ENCODE assay signal across 9 cellular contexts in the genomic region with DNA sequence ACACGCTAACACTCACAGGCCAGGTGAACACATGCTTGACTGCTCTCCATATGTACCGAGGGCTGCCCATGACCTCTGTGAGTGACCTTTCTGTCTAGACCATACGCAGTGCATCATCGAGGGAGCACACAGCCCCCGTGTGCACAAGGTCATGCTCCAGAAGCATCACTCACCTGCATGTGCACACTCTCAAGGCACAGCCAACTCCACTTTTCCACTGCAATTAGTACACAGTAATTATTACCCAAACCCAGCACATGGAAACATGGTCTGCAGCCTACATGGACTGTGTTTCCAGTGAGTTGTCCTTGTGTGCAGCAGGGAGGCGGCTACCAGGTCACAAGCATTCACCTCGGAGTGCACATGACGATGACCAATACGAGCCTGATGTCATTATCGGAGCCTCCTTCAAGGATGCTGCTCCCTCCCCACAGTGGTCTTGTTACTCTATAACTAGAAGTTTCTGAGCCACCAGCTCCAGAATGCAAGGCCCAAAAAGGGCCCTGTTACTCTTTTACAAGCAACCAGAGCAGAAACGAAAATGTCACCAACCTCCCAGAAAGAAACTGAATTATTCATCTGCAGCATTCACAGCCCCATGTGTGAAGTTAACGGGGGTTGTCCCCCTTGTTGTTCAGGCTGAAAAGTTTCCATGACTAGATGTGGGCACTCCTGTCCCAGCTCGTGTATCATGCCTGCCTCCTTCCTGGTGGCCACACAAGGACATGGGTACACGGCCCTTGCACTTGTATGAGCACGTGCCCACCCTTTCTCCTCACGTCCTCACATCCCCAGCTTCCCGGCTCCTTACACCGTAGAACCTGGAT. TPM values are rescaled to one million over a fixed set of nuclear protein-coding genes. Genes with fewer than 3 reads are reported as not detected.
DNase-seq lines count a peak whose midpoint lies in the region; ATAC-seq and TF ChIP-seq lines count a peak whose summit lies in the region.
"Had no signal": no experiment of that assay in that cellular context is flagged by ENCODE, and none has a peak within 500 bp of the region (broad histone marks: within the 10 kb centered on the region; RNA-seq: fewer than 3 reads in every experiment).

No MANE protein-coding gene starts in this region.

- peaks cover 48% of the 10 kb centered on the region in 2 donors for H3K4me1 ChIP-seq in duodenal mucosa (ENCODE audit: control insufficient read depth in 1 of 2, insufficient read depth in 2 of 2, low read length in 2 of 2)
- H3K4me1 ChIP-seq in breast epithelium = no peaks in the 10 kb centered on the region
- H3K4me1 ChIP-seq: SJSA1 had no signal

- no peak overlapping the region for H3K9ac ChIP-seq in duodenal mucosa (ENCODE audit: low read depth in 1 of 2, low read length in 2 of 2)

- H3K4me3 ChIP-seq in duodenal mucosa (ENCODE audit: low read depth in 1 of 2, low read length in 2 of 2) (no peak overlapping the region), breast epithelium (no peak overlapping the region)
- H3K4me3 ChIP-seq: SJSA1 had no signal

- no peaks in the 10 kb centered on the region for H3K9me3 ChIP-seq in duodenal mucosa (ENCODE audit: control insufficient read depth in 1 of 2, low read length in 2 of 2)
- H3K9me3 ChIP-seq in breast epithelium = no peaks in the 10 kb centered on the region
- H3K9me3 ChIP-seq: SJSA1 had no signal

- H3K27ac ChIP-seq in duodenal mucosa (ENCODE audit: low read depth, low read length) (peak overlapping the region; percentile 43), breast epithelium (no peak overlapping the region)
- H3K27ac ChIP-seq: SJSA1 had no signal

- peak; percentile 66 for DNase-seq in activated naive CD4-positive, alpha-beta T cell treated with Interleukin-2 at 50 U/mL for 16 hours
- no peak for DNase-seq in activated naive CD4-positive, alpha-beta T cell (lab: John Stamatoyannopoulos, UW)
- DNase-seq in dedifferentiated amniotic fluid mesenchymal stem cell (ENCODE audit: extremely low spot score) (no peak), NCI-H226 (no peak), breast epithelium (ENCODE audit: low spot score in 2 of 2) (no peak), DMS79 (lab: John Stamatoyannopoulos, UW) (no peak)

- intact Hi-C loops in breast epithelium (cut with DNase I; ENCODE audit: low total_unique reads) = loop anchor here (5.0 kb wide), 1 partner anchor 336 kb away; no protein-coding TSS in a partner anchor

- H3K27me3 ChIP-seq in duodenal mucosa (ENCODE audit: control insufficient read depth in 1 of 2, insufficient read depth in 2 of 2, low read length in 2 of 2) (no peaks in the 10 kb centered on the region), breast epithelium (no peaks in the 10 kb centered on the region)

- H3K36me3 ChIP-seq in duodenal mucosa (ENCODE audit: control insufficient read depth in 1 of 2, insufficient read depth in 2 of 2, low read length in 2 of 2) (no peaks in the 10 kb centered on the region), breast epithelium (no peaks in the 10 kb centered on the region)
- H3K36me3 ChIP-seq: SJSA1 had no signal

- TF ChIP-seq CTCF in breast epithelium (IDR thresholded peaks at IDR 0.05) = no peak

- TF ChIP-seq POLR2A in breast epithelium (IDR thresholded peaks at IDR 0.05) = no peak

- peak; percentile 80 for ATAC-seq in HG03354 (IDR thresholded peaks at IDR 0.05; ENCODE audit: poor library complexity, severe bottlenecking, unreplicated experiment)

RNA-seq across cellular contexts. Expression of gene SEMA4D, which starts 31.2 kb away (rescaled TPM):
- 10 to 100 TPM in 2 of 3 donors, 1 to 10 TPM in 1; 9.9 to 24.6 (median 16.1) TPM for total RNA-seq in breast epithelium
